ENCODE assay signal across 10 cellular contexts in genomic region chr17:76458580-76459490, GRCh38. TPM values are rescaled to one million over a fixed set of nuclear protein-coding genes. Genes with fewer than 3 reads are reported as not detected.
DNase-seq lines count a peak whose midpoint lies in the region; ATAC-seq and TF ChIP-seq lines count a peak whose summit lies in the region.
"Had no signal": no experiment of that assay in that cellular context is flagged by ENCODE, and none has a peak within 500 bp of the region (broad histone marks: within the 10 kb centered on the region; RNA-seq: fewer than 3 reads in every experiment).

No MANE protein-coding gene starts in this region.

- H3K9me3 Mint-ChIP-seq in activated CD4-positive, alpha-beta T cell treated with anti-CD3 and anti-CD28 coated beads for 36 hours (ENCODE audit: low read depth) = no peaks in the 10 kb centered on the region
- no peaks in the 10 kb centered on the region for H3K9me3 Mint-ChIP-seq in brain

- H3K36me3 Mint-ChIP-seq in activated CD4-positive, alpha-beta T cell treated with anti-CD3 and anti-CD28 coated beads for 36 hours (ENCODE audit: low read depth) = no peaks in the 10 kb centered on the region
- H3K36me3 Mint-ChIP-seq in brain = no peaks in the 10 kb centered on the region

- no peak overlapping the region for H3K27ac Mint-ChIP-seq in activated CD4-positive, alpha-beta T cell treated with anti-CD3 and anti-CD28 coated beads for 36 hours
- H3K27ac Mint-ChIP-seq in brain = peak overlapping the region in 1 of 5 experiments; percentile 76

- no peaks in the 10 kb centered on the region for H3K27me3 Mint-ChIP-seq in activated CD4-positive, alpha-beta T cell treated with anti-CD3 and anti-CD28 coated beads for 36 hours
- peaks cover 20% of the 10 kb centered on the region for H3K27me3 Mint-ChIP-seq in brain

- no peaks in the 10 kb centered on the region for H3K9me3 ChIP-seq in lower lobe of right lung

- no peaks in the 10 kb centered on the region for H3K27me3 ChIP-seq in lower lobe of right lung (ENCODE audit: low read depth)

- CTCF ChIA-PET in activated CD4-positive, alpha-beta T cell treated with anti-CD3 and anti-CD28 coated beads for 36 hours (lab: Charles Lee) = interaction anchor here (0.6 to 3.0 kb wide), 12 partner anchors 8 to 209 kb away, joined by 3 to 12 read pairs (median 4); partner anchors contain the start of gene AANAT

- no peaks in the 10 kb centered on the region for H3K36me3 ChIP-seq in lower lobe of right lung

- ATAC-seq in activated CD4-positive, alpha-beta T cell treated with anti-CD3 and anti-CD28 coated beads for 36 hours = peak; percentile 33
- ATAC-seq in lower lobe of right lung = peak; percentile 68 to 79

- H3K4me1 Mint-ChIP-seq in activated CD4-positive, alpha-beta T cell treated with anti-CD3 and anti-CD28 coated beads for 36 hours = no peaks in the 10 kb centered on the region
- peaks cover 9% of the 10 kb centered on the region for H3K4me1 Mint-ChIP-seq in brain

- no peak overlapping the region for H3K4me3 Mint-ChIP-seq in activated CD4-positive, alpha-beta T cell treated with anti-CD3 and anti-CD28 coated beads for 36 hours
- no peak overlapping the region for H3K4me3 Mint-ChIP-seq in brain

- H3K4me1 ChIP-seq in lower lobe of right lung = no peaks in the 10 kb centered on the region

- POLR2A ChIA-PET in activated CD4-positive, alpha-beta T cell treated with anti-CD3 and anti-CD28 coated beads for 36 hours (lab: Charles Lee) = interaction anchor here (0.5 kb wide), 2 partner anchors 36 to 395 kb away, joined by 3 read pairs; no protein-coding TSS in a partner anchor

- H3K4me3 ChIP-seq in lower lobe of right lung = no peak overlapping the region
- H3K4me3 ChIP-seq: skin epidermis had no signal

- peak; percentile 60 to 68 for TF ChIP-seq CTCF in brain (conservative IDR thresholded peaks at IDR 0.05)
- peak; percentile 42 for TF ChIP-seq CTCF in lower lobe of right lung (IDR thresholded peaks at IDR 0.05)

- no peak overlapping the region for H3K27ac ChIP-seq in lower lobe of right lung

- DNase-seq in activated CD4-positive, alpha-beta T cell treated with anti-CD3 and anti-CD28 coated beads for 36 hours = peak; percentile 48
- DNase-seq in activated CD4-positive, alpha-beta T cell treated with anti-CD3 and anti-CD28 coated beads, Interleukin-2, amount 50 U/mL, for 4 hours = no peak
- peak; percentile 49 for DNase-seq in NCI-H2196 treated with DMSO at 0.1 percent for 48 hours (lab: John Stamatoyannopoulos, UW; ENCODE audit: unreplicated experiment)
- no peak for DNase-seq in lower lobe of right lung
- DNase-seq in NCI-H446 treated with DMSO at 0.1 percent for 48 hours (lab: John Stamatoyannopoulos, UW) = no peak
- no peak for DNase-seq in NCI-H2171 (lab: John Stamatoyannopoulos, UW)
- no peak for DNase-seq in NCI-H187 (lab: John Stamatoyannopoulos, UW)
- DNase-seq: DND-41 had no signal

- intact Hi-C loops in activated CD4-positive, alpha-beta T cell treated with anti-CD3 and anti-CD28 coated beads for 36 hours (cut with DNase I, micrococcal nuclease) = loop anchor here in 1 of 2 experiments (10.0 kb wide), 1 partner anchor 826 kb away; no protein-coding TSS in a partner anchor
- intact Hi-C loops in lower lobe of right lung (cut with DNase I) = no loop called here

RNA-seq across cellular contexts. Expression of gene UBE2O, which starts 5.9 kb away (rescaled TPM):
- 10 to 100 TPM; 28.1 to 30.7 TPM for total RNA-seq in activated CD4-positive, alpha-beta T cell treated with anti-CD3 and anti-CD28 coated beads for 36 hours
- polyA plus RNA-seq in brain (ENCODE audit: insufficient read depth, low read depth, low replicate concordance) = 36.9 TPM
- total RNA-seq in lower lobe of right lung = 18.2 TPM

RNA-seq across cellular contexts. Expression of gene AANAT, which starts 8.6 kb away (rescaled TPM):
- total RNA-seq in activated CD4-positive, alpha-beta T cell treated with anti-CD3 and anti-CD28 coated beads for 36 hours = under 1 TPM in 1 of 2 experiments, not detected in 1; 0.16 TPM
- polyA plus RNA-seq in brain (ENCODE audit: insufficient read depth, low read depth, low replicate concordance) = not detected
- not detected for total RNA-seq in lower lobe of right lung

RNA-seq across cellular contexts. Expression of gene RHBDF2, which starts 42.4 kb away (rescaled TPM):
- total RNA-seq in activated CD4-positive, alpha-beta T cell treated with anti-CD3 and anti-CD28 coated beads for 36 hours = 10 to 100 TPM; 23.9 to 28.4 TPM
- 6.7 TPM for polyA plus RNA-seq in brain (ENCODE audit: insufficient read depth, low read depth, low replicate concordance)
- total RNA-seq in lower lobe of right lung = 47.8 TPM

Comparison
In these comparisons a context has a peak if more than half of its experiments do, and no peak if none do; other contexts are left out.
1. DNase-seq: peak in activated CD4-positive, alpha-beta T cell treated with anti-CD3 and anti-CD28 coated beads for 36 hours (single experiment) and NCI-H2196 treated with DMSO at 0.1 percent for 48 hours (single experiment); none in activated CD4-positive, alpha-beta T cell treated with anti-CD3 and anti-CD28 coated beads, Interleukin-2, amount 50 U/mL, for 4 hours (0 of 2), lower lobe of right lung (single experiment), NCI-H446 treated with DMSO at 0.1 percent for 48 hours (single experiment), NCI-H2171 (single experiment) and NCI-H187 (0 of 2).